In genomic region chr18:65746936-65747335, GRCh38 we compare ENCODE assay signal across 8 cellular contexts. TPM values are rescaled to one million over a fixed set of nuclear protein-coding genes. Genes with fewer than 3 reads are reported as not detected.
"Had no signal": no experiment of that assay in that cellular context is flagged by ENCODE, and none has a peak within 500 bp of the region (broad histone marks: within the 10 kb centered on the region; RNA-seq: fewer than 3 reads in every experiment).

No MANE protein-coding gene starts in this region.

- FAIRE-seq: HTR-8/SVneo, K562 had no signal

- H3K27ac ChIP-seq: HL-60, KMS-11 had no signal

- H3K4me2 ChIP-seq: KMS-11 had no signal

- H3K4me3 ChIP-seq: K562 had no signal

- ATAC-seq: K562 had no signal

- DNase-seq: IMR-90, KBM-7, KG1 had no signal

- H3K9ac ChIP-seq: KMS-11 had no signal

RNA-seq across cellular contexts. Expression of gene CDH7, which starts 3.9 kb away (rescaled TPM):
- total RNA-seq: IMR-90 had no signal
- polyA plus RNA-seq: IgD-negative memory B cell, IMR-90 had no signal
